ENCODE assay signal across 16 cellular contexts in the genomic region with DNA sequence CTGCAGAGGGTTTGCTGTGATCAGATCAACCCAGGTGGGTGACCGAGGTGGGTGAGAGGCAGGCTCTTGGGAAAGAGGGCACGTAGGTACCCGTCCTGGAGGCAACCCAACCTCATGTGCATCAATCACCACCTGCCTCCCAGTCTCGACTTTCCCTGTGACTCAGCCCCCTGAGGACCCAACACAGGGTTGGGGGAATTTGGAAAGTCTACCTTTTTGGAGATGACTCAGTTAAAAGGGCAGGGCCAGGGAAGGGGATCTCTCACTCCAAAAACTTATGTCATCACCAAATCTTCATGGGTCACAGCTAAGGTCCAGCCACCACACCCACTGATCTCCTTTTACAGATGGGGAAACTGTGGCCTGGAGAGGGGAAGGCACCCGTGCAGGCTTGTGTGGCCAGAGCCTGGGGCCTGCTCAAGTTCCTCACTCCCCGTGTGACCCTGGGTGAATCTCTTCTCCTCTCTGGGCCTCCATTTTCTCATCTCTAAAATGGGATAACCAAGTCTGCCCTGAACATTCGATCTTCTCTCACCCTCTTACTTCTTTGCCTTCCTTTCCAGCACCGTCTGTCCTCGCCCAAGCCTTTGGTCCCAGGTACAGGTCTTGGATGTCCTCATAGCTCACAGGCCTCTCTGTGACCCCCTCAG. TPM values are rescaled to one million over a fixed set of nuclear protein-coding genes. Genes with fewer than 3 reads are reported as not detected.
A peak's percentile ranks its signal among the peaks of the same experiment; 100 is the strongest.
DNase-seq lines count a peak whose midpoint lies in the region; ATAC-seq and TF ChIP-seq lines count a peak whose summit lies in the region.
"Had no signal": no experiment of that assay in that cellular context is flagged by ENCODE, and none has a peak within 500 bp of the region (broad histone marks: within the 10 kb centered on the region; RNA-seq: fewer than 3 reads in every experiment).

No MANE protein-coding gene starts in this region.

- peak; percentile 61 for ATAC-seq in GM18520 (IDR thresholded peaks at IDR 0.05; ENCODE audit: unreplicated experiment)
- ATAC-seq in HG02870 (IDR thresholded peaks at IDR 0.05; ENCODE audit: unreplicated experiment), result peak; percentile 59
- ATAC-seq in left lobe of liver, result no peak
- no peak for ATAC-seq in GM19397 (IDR thresholded peaks at IDR 0.05; ENCODE audit: unreplicated experiment)

- 0% methylated on average over 1 of the region's 9 CpGs for WGBS in mammary epithelial cell (ENCODE audit: low coverage, missing lambda C conversion rate)
- 77% methylated on average over 9 of the region's 9 CpGs for WGBS in smooth muscle cell (ENCODE audit: low lambda C conversion rate)

- H4K20me1 ChIP-seq in mammary epithelial cell (ENCODE audit: insufficient read depth, low read length) (no peaks in the 10 kb centered on the region), smooth muscle cell (ENCODE audit: low read depth) (no peaks in the 10 kb centered on the region)
- H4K20me1 ChIP-seq: BLaER1 had no signal

- TF ChIP-seq CTCF in GM10266 (IDR thresholded peaks at IDR 0.05; ENCODE audit: control insufficient read depth, insufficient read depth, low read depth, missing control alignments) (no peak), mammary epithelial cell (conservative IDR thresholded peaks at IDR 0.05 in 1 of 2, IDR thresholded peaks at IDR 0.05 in 1 of 2; ENCODE audit: extremely low read depth in 1 of 2, insufficient read depth in 1 of 2, low read depth in 1 of 2, low read length in 2 of 2) (no peak), smooth muscle cell (IDR thresholded peaks at IDR 0.05; ENCODE audit: borderline replicate concordance, insufficient read depth, poor library complexity, severe bottlenecking) (no peak)

- H3K27me3 ChIP-seq in mammary epithelial cell (ENCODE audit: insufficient read depth, low read length) (no peaks in the 10 kb centered on the region), smooth muscle cell (ENCODE audit: low read depth) (peaks cover 18% of the 10 kb centered on the region)
- H3K27me3 ChIP-seq: BLaER1 had no signal

- intact Hi-C loops in mammary epithelial cell (cut with micrococcal nuclease), result no loop called here

- DNase-seq in GM10266 (ENCODE audit: extremely low spot score) (peak; percentile 42), mammary epithelial cell (peak; percentile 67), left lobe of liver (ENCODE audit: low spot score) (no peak), T-helper 9 cell (no peak), smooth muscle cell (lab: John Stamatoyannopoulos, UW; ENCODE audit: unreplicated experiment) (no peak)
- DNase-seq: brain microvascular endothelial cell, left ventricle myocardium inferior, NCI-H2029, NCI-H748 treated with DMSO at 0.1 percent for 48 hours, trophoblast cell had no signal

- H2AFZ ChIP-seq in mammary epithelial cell (ENCODE audit: low read depth, low read length) (no peak overlapping the region), smooth muscle cell (ENCODE audit: low read depth) (no peak overlapping the region)

- H3K4me2 ChIP-seq in mammary epithelial cell (ENCODE audit: insufficient read depth, low read depth, low read length), result no peak overlapping the region
- no peak overlapping the region for H3K4me2 ChIP-seq in smooth muscle cell
- H3K4me2 ChIP-seq: BLaER1 had no signal

- BruUV-seq in mammary epithelial cell (replicated peaks; lab: Mats Ljungman, UMichigan), result no TSS peak

- H3K27ac ChIP-seq in mammary epithelial cell (ENCODE audit: insufficient read depth, low read depth, low read length), result no peak overlapping the region
- no peak overlapping the region for H3K27ac ChIP-seq in smooth muscle cell (ENCODE audit: low read depth)
- H3K27ac ChIP-seq: BLaER1, brain microvascular endothelial cell, left ventricle myocardium inferior had no signal

- H3K9me3 ChIP-seq in mammary epithelial cell (replicated peaks; ENCODE audit: insufficient read depth, low read length) (no peaks in the 10 kb centered on the region), smooth muscle cell (replicated peaks; ENCODE audit: low read depth) (no peaks in the 10 kb centered on the region)
- H3K9me3 ChIP-seq: left ventricle myocardium inferior had no signal

- H3K36me3 ChIP-seq in mammary epithelial cell (ENCODE audit: insufficient read depth, low read length) (no peaks in the 10 kb centered on the region), smooth muscle cell (ENCODE audit: low read depth) (no peaks in the 10 kb centered on the region)
- H3K36me3 ChIP-seq: BLaER1, brain microvascular endothelial cell, left ventricle myocardium inferior had no signal

- in situ Hi-C loops in mammary epithelial cell (cut with MboI; ENCODE audit: low sequenced_read_pairs in 2 of 2), result no loop called here

- H3K9ac ChIP-seq in mammary epithelial cell (ENCODE audit: insufficient read depth, low read length) (no peak overlapping the region), smooth muscle cell (ENCODE audit: low read depth) (no peak overlapping the region)
- H3K9ac ChIP-seq: BLaER1 had no signal

- no peaks in the 10 kb centered on the region for H3F3A ChIP-seq in smooth muscle cell (ENCODE audit: low read depth)

- dilution Hi-C loops in mammary epithelial cell (cut with HindIII; ENCODE audit: low sequenced_read_pairs), result no loop called here

- no peak overlapping the region for H3K4me3 ChIP-seq in mammary epithelial cell (replicated peaks in 1 of 3; ENCODE audit: insufficient read depth in 1 of 3, low read depth in 2 of 3, low read length in 3 of 3)
- no peak overlapping the region for H3K4me3 ChIP-seq in smooth muscle cell
- H3K4me3 ChIP-seq: BLaER1, left ventricle myocardium inferior had no signal

- CTCF ChIA-PET in mammary epithelial cell (lab: Charles Lee; ENCODE audit: low non-redundant PET), result no interaction called here

- H3K79me2 ChIP-seq in mammary epithelial cell (ENCODE audit: insufficient read depth, low read length) (no peaks in the 10 kb centered on the region), smooth muscle cell (ENCODE audit: low read depth) (no peaks in the 10 kb centered on the region)

- H3K4me1 ChIP-seq in mammary epithelial cell (ENCODE audit: insufficient read depth, low read length) (no peaks in the 10 kb centered on the region), smooth muscle cell (ENCODE audit: low read depth) (no peaks in the 10 kb centered on the region)
- H3K4me1 ChIP-seq: left ventricle myocardium inferior had no signal

RNA-seq across cellular contexts. Expression of a gene that starts 34.6 kb away (rescaled TPM):
- total RNA-seq in mammary epithelial cell (under 1 TPM; 0.26 to 0.33 TPM), left lobe of liver (0.35 TPM), smooth muscle cell (0.18 and 0.49 TPM in 2 replicates)
- polyA plus RNA-seq in mammary epithelial cell (0.11 TPM), smooth muscle cell (0.55 and 2.1 TPM in 2 replicates)
- polyA minus RNA-seq in mammary epithelial cell, result not detected
- total RNA-seq: left ventricle myocardium inferior; RPMI7951; T-helper 1 cell treated with Interleukin-12 subunit alpha and Interleukin-12 subunit beta and Interleukin-4 antibody, amounts not matched to agents 30 ng/mL and 1 ng/mL, for 36 hours had no signal

Comparison
In these comparisons a context has a peak if more than half of its experiments do, and no peak if none do; other contexts are left out.
1. DNase-seq: peak in GM10266 (single experiment) and mammary epithelial cell (single experiment); none in left lobe of liver (single experiment), T-helper 9 cell (single experiment) and smooth muscle cell (single experiment).
2. ATAC-seq: peak in GM18520 (single experiment) and HG02870 (single experiment); none in left lobe of liver (single experiment) and GM19397 (single experiment).